2 cellular contexts compared by ENCODE assay signal in the genomic region with DNA sequence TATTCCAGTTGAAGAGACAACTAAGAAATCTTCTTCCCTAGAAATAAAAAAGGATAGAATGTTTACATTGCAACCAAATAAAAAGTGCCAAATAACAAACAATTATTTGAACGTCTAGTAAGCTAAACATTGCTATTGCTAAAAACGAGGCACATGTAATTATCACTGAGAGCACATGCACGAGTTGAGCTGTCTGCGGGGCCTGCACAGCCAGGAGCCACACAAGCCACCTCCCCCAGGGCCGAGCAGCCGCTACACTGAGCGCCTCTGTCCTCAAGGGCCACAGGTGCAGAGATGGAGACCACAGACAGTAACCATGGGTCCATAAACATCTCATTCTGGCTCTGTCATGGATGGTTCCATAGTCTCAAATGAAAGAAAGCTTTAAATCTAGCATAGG.
TF ChIP-seq lines count a peak whose summit lies in the region.

No MANE protein-coding gene starts in this region.

TF ChIP-seq in HepG2, 621 proteins besides CTCF, POLR2A, EP300 and RAD21:
- no peak for TF ChIP-seq WIZ (CRISPR knock-in tag; IDR thresholded peaks at IDR 0.05)
- TF ChIP-seq, protein P1, sequence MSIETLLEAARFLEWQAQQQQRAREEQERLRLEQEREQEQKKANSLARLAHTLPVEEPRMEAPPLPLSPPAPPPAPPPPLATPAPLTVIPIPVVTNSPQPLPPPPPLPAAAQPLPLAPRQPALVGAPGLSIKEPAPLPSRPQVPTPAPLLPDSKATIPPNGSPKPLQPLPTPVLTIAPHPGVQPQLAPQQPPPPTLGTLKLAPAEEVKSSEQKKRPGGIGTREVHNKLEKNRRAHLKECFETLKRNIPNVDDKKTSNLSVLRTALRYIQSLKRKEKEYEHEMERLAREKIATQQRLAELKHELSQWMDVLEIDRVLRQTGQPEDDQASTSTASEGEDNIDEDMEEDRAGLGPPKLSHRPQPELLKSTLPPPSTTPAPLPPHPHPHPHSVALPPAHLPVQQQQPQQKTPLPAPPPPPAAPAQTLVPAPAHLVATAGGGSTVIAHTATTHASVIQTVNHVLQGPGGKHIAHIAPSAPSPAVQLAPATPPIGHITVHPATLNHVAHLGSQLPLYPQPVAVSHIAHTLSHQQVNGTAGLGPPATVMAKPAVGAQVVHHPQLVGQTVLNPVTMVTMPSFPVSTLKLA (IDR thresholded peaks at IDR 0.05), result peak; percentile 75; the same call in 1 of the 2 replicates

TF ChIP-seq in K562, 482 proteins besides CTCF, POLR2A, EP300 and RAD21:
- TF ChIP-seq RBFOX2 (IDR thresholded peaks at IDR 0.05; ENCODE audit: low read depth, low read length) (peak; percentile 25; the same call in 1 of the 2 replicates), TEAD2 (tag; IDR thresholded peaks at IDR 0.05) (no peak)
